In genomic region chr6:109082178-109082577, GRCh38 we compare ENCODE assay signal across 13 cellular contexts. TPM values are rescaled to one million over a fixed set of nuclear protein-coding genes. Genes with fewer than 3 reads are reported as not detected.
DNase-seq lines count a peak whose midpoint lies in the region; ATAC-seq, FAIRE-seq and TF ChIP-seq lines count a peak whose summit lies in the region.
"Had no signal": no experiment of that assay in that cellular context is flagged by ENCODE, and none has a peak within 500 bp of the region (broad histone marks: within the 10 kb centered on the region; RNA-seq: fewer than 3 reads in every experiment).

No MANE protein-coding gene starts in this region.

- DNase-seq in A549 (ENCODE audit: low read depth in 1 of 2, low spot score in 1 of 2), result no peak
- peak; percentile 35 for DNase-seq in HT1080 (ENCODE audit: low read depth)
- DNase-seq in amniotic epithelial cell (ENCODE audit: low read depth), result peak; percentile 75
- DNase-seq in kidney tubule cell (ENCODE audit: low spot score), result peak; percentile 55
- no peak for DNase-seq in HuH-7 (ENCODE audit: low spot score)
- DNase-seq in dermis blood vessel endothelial cell, result no peak
- DNase-seq in aorta, result no peak
- DNase-seq: activated naive CD8-positive, alpha-beta T cell treated with anti-CD3 and anti-CD28 coated beads, Interleukin-2, amount 10 ng/mL, durations not matched to agents 7 days and 5 days; foreskin melanocyte; H9; NCI-H774 had no signal

- no peaks in the 10 kb centered on the region for H3K4me1 ChIP-seq in A549
- peaks cover 3 to 12% of the 10 kb centered on the region in 2 donors for H3K4me1 ChIP-seq in aorta (ENCODE audit: control insufficient read depth in 1 of 2, insufficient read depth in 2 of 2, low read length in 2 of 2)

- intact Hi-C loops in aorta (cut with DNase I), result no loop called here

- WGBS in A549 (ENCODE audit: missing lambda C conversion rate), result 75% methylated on average over 1 of the region's 1 CpG
- WGBS in aorta, 2 donors, result 66 to 82% methylated on average over 1 of the region's 1 CpG

- TF ChIP-seq CTCF in A549 (IDR thresholded peaks at IDR 0.05), result no peak

- H3K4me3 ChIP-seq in A549 (no peak overlapping the region), aorta (ENCODE audit: low read length in 2 of 2) (no peak overlapping the region)

- no peak for TF ChIP-seq EP300 in A549 (IDR thresholded peaks at IDR 0.05)

- H3K9me3 ChIP-seq in A549, result no peaks in the 10 kb centered on the region
- no peaks in the 10 kb centered on the region for H3K9me3 ChIP-seq in aorta (ENCODE audit: control insufficient read depth, low read length)

- no peak for FAIRE-seq in A549 (lab: Jason Lieb, UNC)
- FAIRE-seq: GM18507 had no signal

- H3K4me2 ChIP-seq in A549, result no peak overlapping the region

- no peaks in the 10 kb centered on the region for H3K36me3 ChIP-seq in aorta (ENCODE audit: control insufficient read depth in 1 of 2, insufficient read depth in 2 of 2, low read length in 1 of 2)

- no peaks in the 10 kb centered on the region for H3K27me3 ChIP-seq in aorta (ENCODE audit: control insufficient read depth in 1 of 2, insufficient read depth in 2 of 2, low read length in 1 of 2)

- POLR2A ChIA-PET in A549 (lab: Yijun Ruan, JAX), result interaction anchor here (1.3 to 1.5 kb wide), 2 partner anchors 12 to 301 kb away, joined by 4 to 7 read pairs; partner anchors contain the start of genes CEP57L1 and SESN1

- ATAC-seq in A549 (peak; percentile 50 to 53; a peak in 3 of 6 replicates), GM18517 (IDR thresholded peaks at IDR 0.05; ENCODE audit: unreplicated experiment) (no peak), aorta (ENCODE audit: low FRiP score) (no peak)

- CTCF ChIA-PET in A549 (lab: Yijun Ruan, JAX), result interaction anchor here (1.1 to 1.9 kb wide), 2 partner anchors 9 to 246 kb away, joined by 3 to 6 read pairs; no protein-coding TSS in a partner anchor

- H3K27ac ChIP-seq in A549 (no peak overlapping the region), aorta (ENCODE audit: low read depth in 1 of 2, low read length in 2 of 2) (peak overlapping the region in 1 of 2 donors; percentile 32)

- no peak for TF ChIP-seq RAD21 in A549 (conservative IDR thresholded peaks at IDR 0.05 in 1 of 2, IDR thresholded peaks at IDR 0.05 in 1 of 2)

- TF ChIP-seq POLR2A in A549 (IDR thresholded peaks at IDR 0.05; ENCODE audit: low read length), result no peak

TF ChIP-seq in A549, 52 proteins besides CTCF, POLR2A, EP300 and RAD21:
- no peak for TF ChIP-seq CHD2 (IDR thresholded peaks at IDR 0.05; ENCODE audit: low read length, partially characterized antibody)
- TF ChIP-seq NR3C1 (IDR thresholded peaks at IDR 0.05), result no peak
- no peak for TF ChIP-seq FOSB (CRISPR knock-in tag; IDR thresholded peaks at IDR 0.05)
- TF ChIP-seq CBX2 (IDR thresholded peaks at IDR 0.05; ENCODE audit: borderline replicate concordance, low read depth), result no peak
- no peak for TF ChIP-seq NFE2L2 (conservative IDR thresholded peaks at IDR 0.05; ENCODE audit: low read length)
TF ChIP-seq in A549: peak in this region for 0.

RNA-seq across cellular contexts. Expression of gene SESN1, which starts 12.5 kb away (rescaled TPM):
- 12.2 and 13.9 TPM in 2 replicates for polyA plus RNA-seq in A549 (2011; rRNA removed)
- polyA plus RNA-seq in A549 (2012; cell fraction: cytosol; rRNA removed), result 1.8 and 2.5 TPM in 2 replicates
- 1.8 and 3.6 TPM in 2 replicates for polyA plus RNA-seq in A549 (2012; cell fraction: nucleus; rRNA removed)
- 7.8 to 8.7 TPM (median 7.9 TPM) in 3 replicates for polyA plus RNA-seq in A549 (2017; fragmentation: RNase III; extraction: RNeasy Plus Mini Kit Qiagen cat#74134 plus additional on column Dnase treatment)
- polyA minus RNA-seq in A549 (2011; rRNA and poly(A)+ RNA removed), result 8.9 and 11.6 TPM in 2 replicates
- total RNA-seq in HT1080 (2014; rRNA removed; shearing (Covaris generic)), result 24.1 and 26.1 TPM in 2 replicates
- 38.1 and 43.3 TPM in 2 replicates for polyA plus RNA-seq in HT1080 (2015; cell fraction: cytosol; rRNA removed)
- 44.3 and 45.5 TPM in 2 replicates for polyA plus RNA-seq in HT1080 (2015; cell fraction: nucleus; rRNA removed)
- 31.5 and 44.1 TPM in 2 replicates for total RNA-seq in dermis blood vessel endothelial cell
- total RNA-seq in aorta, result 10 to 100 TPM; 26.1 to 45.3 TPM
- polyA plus RNA-seq in aorta, result 10 to 100 TPM; 20.9 to 37.1 TPM

RNA-seq across cellular contexts. Expression of gene CEP57L1, which starts 13.1 kb away (rescaled TPM):
- polyA plus RNA-seq in A549 (2011; rRNA removed) (16.4 and 20.5 TPM in 2 replicates), A549 (2017; fragmentation: RNase III; extraction: RNeasy Plus Mini Kit Qiagen cat#74134 plus additional on column Dnase treatment) (8.0 to 8.9 TPM (median 8.9 TPM) in 3 replicates), aorta (10 to 100 TPM in 1 of 2 donors, 1 to 10 TPM in 1; 8.5 to 11.8 TPM)
- polyA plus RNA-seq in A549 (2012; cell fraction: cytosol; rRNA removed), result 5.0 and 6.2 TPM in 2 replicates
- polyA plus RNA-seq in A549 (2012; cell fraction: nucleus; rRNA removed), result 2.8 and 4.4 TPM in 2 replicates
- 8.9 and 9.8 TPM in 2 replicates for polyA minus RNA-seq in A549 (2011; rRNA and poly(A)+ RNA removed)
- 17.1 and 25.5 TPM in 2 replicates for total RNA-seq in HT1080 (2014; rRNA removed; shearing (Covaris generic))
- 28.3 and 29.0 TPM in 2 replicates for polyA plus RNA-seq in HT1080 (2015; cell fraction: cytosol; rRNA removed)
- 31.6 and 33.5 TPM in 2 replicates for polyA plus RNA-seq in HT1080 (2015; cell fraction: nucleus; rRNA removed)
- total RNA-seq in dermis blood vessel endothelial cell (17.9 and 24.9 TPM in 2 replicates), aorta (10 to 100 TPM; 15.1 to 21.9 TPM)

Comparison
In these comparisons a context has a peak if more than half of its experiments do, and no peak if none do; other contexts are left out.
1. ATAC-seq: peak in A549 (2 of 2); none in GM18517 (single experiment) and aorta (single experiment).
2. DNase-seq: peak in HT1080 (single experiment), amniotic epithelial cell (single experiment) and kidney tubule cell (single experiment); none in A549 (0 of 2), HuH-7 (single experiment), dermis blood vessel endothelial cell (single experiment) and aorta (0 of 2).